ENCODE assay signal across 31 cellular contexts in genomic region chr11:77704029-77704428, GRCh38.
"Had no signal": no experiment of that assay in that cellular context is flagged by ENCODE, and none has a peak within 500 bp of the region (broad histone marks: within the 10 kb centered on the region; RNA-seq: fewer than 3 reads in every experiment).

No MANE protein-coding gene starts in this region.

- H3K4me3 ChIP-seq: ascending aorta, coronary artery, dorsolateral prefrontal cortex, esophagus muscularis mucosa, gastrocnemius medialis, heart left ventricle had no signal

- H3K27me3 Mint-ChIP-seq: activated B cell treated with CpG ODN at 0.5 μM for 24 hours; activated CD4-positive, alpha-beta memory T cell treated with anti-CD3 and anti-CD28 coated beads, Interleukin-2, amount 10 ng/mL, durations not matched to agents 7 days and 5 days; activated CD4-positive, alpha-beta T cell treated with anti-CD3 and anti-CD28 coated beads, Interleukin-2, amount 10 ng/mL, durations not matched to agents 24 days and 14 days; activated naive CD4-positive, alpha-beta T cell treated with anti-CD3 and anti-CD28 coated beads, Interleukin-2, amount 10 ng/mL, durations not matched to agents 7 days and 5 days; activated naive CD8-positive, alpha-beta T cell treated with anti-CD3 and anti-CD28 coated beads, Interleukin-2, amount 10 ng/mL, durations not matched to agents 7 days and 5 days; central memory CD8-positive, alpha-beta T cell; dendritic cell treated with granulocyte-macrophage colony-stimulating factor and Interleukin-4, amounts not matched to agents 40 ng/mL and 50 ng/mL, for 4 days; T-helper 17 cell had no signal

- DNase-seq: activated B cell treated with CpG ODN at 0.5 μM for 24 hours; activated CD4-positive, alpha-beta memory T cell treated with anti-CD3 and anti-CD28 coated beads, Interleukin-2, amount 10 ng/mL, durations not matched to agents 7 days and 5 days; activated CD4-positive, alpha-beta T cell treated with anti-CD3 and anti-CD28 coated beads, Interleukin-2, amount 10 ng/mL, durations not matched to agents 24 days and 14 days; activated CD8-positive, alpha-beta memory T cell treated with anti-CD3 and anti-CD28 coated beads, Interleukin-2, amount 50 U/mL, for 48 hours; activated gamma-delta T cell; activated naive CD4-positive, alpha-beta T cell; activated naive CD4-positive, alpha-beta T cell treated with anti-CD3 and anti-CD28 coated beads, Interleukin-2, amount 10 ng/mL, durations not matched to agents 7 days and 5 days; activated naive CD8-positive, alpha-beta T cell treated with anti-CD3 and anti-CD28 coated beads, Interleukin-2, amount 10 ng/mL, durations not matched to agents 7 days and 5 days; activated T-cell treated with anti-CD3 and anti-CD28 coated beads for 4 hours; activated T-cell treated with anti-CD3 and anti-CD28 coated beads, Interleukin-2, amount 50 U/mL, for 48 hours; brain microvascular endothelial cell; dorsolateral prefrontal cortex; effector memory CD4-positive, alpha-beta T cell; erythroblast; foreskin keratinocyte; gastrocnemius medialis; glutamatergic neuron; heart left ventricle; T-helper 1 cell; T-helper 17 cell; T1000; WERI-Rb-1 had no signal

- H3K27ac ChIP-seq: ascending aorta, brain microvascular endothelial cell, coronary artery, dorsolateral prefrontal cortex, esophagus muscularis mucosa, foreskin keratinocyte, gastrocnemius medialis, heart left ventricle, WERI-Rb-1 had no signal

- H3K9me3 Mint-ChIP-seq: activated B cell treated with CpG ODN at 0.5 μM for 24 hours; activated CD4-positive, alpha-beta memory T cell treated with anti-CD3 and anti-CD28 coated beads, Interleukin-2, amount 10 ng/mL, durations not matched to agents 7 days and 5 days; activated naive CD4-positive, alpha-beta T cell treated with anti-CD3 and anti-CD28 coated beads, Interleukin-2, amount 10 ng/mL, durations not matched to agents 7 days and 5 days; activated naive CD4-positive, alpha-beta T cell treated with anti-CD3 and anti-CD28 coated beads, Interleukin-2, amount 50 U/mL, for 72 hours; central memory CD8-positive, alpha-beta T cell; dendritic cell treated with granulocyte-macrophage colony-stimulating factor and Interleukin-4, amounts not matched to agents 40 ng/mL and 50 ng/mL, for 4 days; T-helper 2 cell treated with Interferon-gamma antibody and Interleukin-4, amounts not matched to agents 5 μg/mL and 100 μg/mL, for 36 hours had no signal

- H3K4me1 ChIP-seq: ascending aorta, esophagus muscularis mucosa, heart left ventricle had no signal

- H3K4me3 Mint-ChIP-seq: activated B cell treated with CpG ODN at 0.5 μM for 24 hours; activated CD4-positive, alpha-beta memory T cell treated with anti-CD3 and anti-CD28 coated beads, Interleukin-2, amount 10 ng/mL, durations not matched to agents 7 days and 5 days; activated CD4-positive, alpha-beta T cell treated with anti-CD3 and anti-CD28 coated beads, Interleukin-2, amount 10 ng/mL, durations not matched to agents 24 days and 14 days; activated naive CD4-positive, alpha-beta T cell treated with anti-CD3 and anti-CD28 coated beads, Interleukin-2, amount 10 ng/mL, durations not matched to agents 7 days and 5 days; activated naive CD8-positive, alpha-beta T cell treated with anti-CD3 and anti-CD28 coated beads, Interleukin-2, amount 10 ng/mL, durations not matched to agents 7 days and 5 days; activated T-helper 1 cell treated with anti-CD3 and anti-CD28 coated beads, Interleukin-12 subunit alpha, Interleukin-12 subunit beta, Interleukin-2, Interleukin-4 antibody, amounts not matched to agents 30 ng/mL and 10 ng/mL and 1 ng/mL, durations not matched to agents 14 hours and 24 hours and 36 hours; central memory CD8-positive, alpha-beta T cell; dendritic cell treated with granulocyte-macrophage colony-stimulating factor and Interleukin-4, amounts not matched to agents 40 ng/mL and 50 ng/mL, for 4 days; T-helper 17 cell; T-helper 2 cell treated with Interferon-gamma antibody and Interleukin-4, amounts not matched to agents 5 μg/mL and 100 μg/mL, for 36 hours had no signal

- H3K9me3 ChIP-seq: ascending aorta, esophagus muscularis mucosa, gastrocnemius medialis, heart left ventricle had no signal

- H3K27me3 ChIP-seq: ascending aorta, brain microvascular endothelial cell, dorsolateral prefrontal cortex, esophagus muscularis mucosa, foreskin keratinocyte, gastrocnemius medialis, heart left ventricle had no signal

- H3K27ac Mint-ChIP-seq: activated B cell treated with CpG ODN at 0.5 μM for 24 hours; activated CD4-positive, alpha-beta memory T cell treated with anti-CD3 and anti-CD28 coated beads, Interleukin-2, amount 10 ng/mL, durations not matched to agents 7 days and 5 days; activated CD4-positive, alpha-beta T cell treated with anti-CD3 and anti-CD28 coated beads, Interleukin-2, amount 10 ng/mL, durations not matched to agents 24 days and 14 days; activated naive CD4-positive, alpha-beta T cell treated with anti-CD3 and anti-CD28 coated beads, Interleukin-2, amount 10 ng/mL, durations not matched to agents 7 days and 5 days; activated naive CD4-positive, alpha-beta T cell treated with anti-CD3 and anti-CD28 coated beads, Interleukin-2, amount 50 U/mL, for 72 hours; activated naive CD8-positive, alpha-beta T cell treated with anti-CD3 and anti-CD28 coated beads, Interleukin-2, amount 10 ng/mL, durations not matched to agents 7 days and 5 days; activated T-helper 1 cell treated with anti-CD3 and anti-CD28 coated beads, Interleukin-12 subunit alpha, Interleukin-12 subunit beta, Interleukin-2, Interleukin-4 antibody, amounts not matched to agents 30 ng/mL and 10 ng/mL and 1 ng/mL, durations not matched to agents 14 hours and 24 hours and 36 hours; dendritic cell treated with granulocyte-macrophage colony-stimulating factor and Interleukin-4, amounts not matched to agents 40 ng/mL and 50 ng/mL, for 4 days; T-helper 17 cell; T-helper 2 cell treated with Interferon-gamma antibody and Interleukin-4, amounts not matched to agents 5 μg/mL and 100 μg/mL, for 36 hours had no signal

- H3K36me3 ChIP-seq: brain microvascular endothelial cell had no signal

- ATAC-seq: activated CD4-positive, CD25-positive, alpha-beta regulatory T cell treated with anti-CD3 and anti-CD28 coated beads, Interleukin-2, amount 50 U/mL, for 24 hours; activated naive CD4-positive, alpha-beta T cell treated with anti-CD3 and anti-CD28 coated beads, Interleukin-2, amount 50 U/mL, for 72 hours; foreskin keratinocyte; gastrocnemius medialis; heart left ventricle; T-helper 17 cell had no signal
